8 cellular contexts compared by ENCODE assay signal in the genomic region with DNA sequence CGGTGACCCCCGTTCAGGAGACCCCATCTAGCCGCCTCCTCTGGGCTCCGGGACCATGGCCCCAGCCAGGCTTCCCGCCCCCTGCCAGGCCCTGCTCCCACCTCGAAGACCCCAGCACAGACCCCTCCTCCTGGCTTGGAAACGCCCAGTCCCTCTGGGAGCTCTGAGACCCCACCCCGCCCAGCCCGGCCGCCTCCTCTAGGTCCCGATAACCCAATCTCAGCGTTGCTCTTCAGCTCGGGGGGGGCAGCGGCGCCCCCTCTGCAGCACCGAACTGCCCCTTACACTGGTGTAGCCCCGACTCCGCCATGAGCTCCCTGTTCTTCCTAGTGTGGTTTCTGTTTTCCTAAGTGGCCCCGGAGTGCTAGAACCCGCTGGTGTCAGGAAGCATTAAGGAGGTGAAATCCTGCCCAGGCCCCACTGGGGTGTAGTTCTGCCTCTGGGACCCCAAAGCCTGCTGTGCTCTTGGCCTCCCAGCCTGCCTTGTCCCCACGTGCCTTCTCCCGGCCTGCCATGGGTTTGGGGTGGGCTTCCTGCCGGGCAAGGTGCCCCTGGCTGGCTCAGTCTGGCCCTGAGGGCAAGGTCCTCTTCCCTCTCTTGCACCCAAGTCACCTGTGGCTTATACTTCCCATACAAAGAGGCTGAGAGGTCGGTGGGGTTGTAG. TPM values are rescaled to one million over a fixed set of nuclear protein-coding genes. Genes with fewer than 3 reads are reported as not detected.
A peak's percentile ranks its signal among the peaks of the same experiment; 100 is the strongest.
DNase-seq lines count a peak whose midpoint lies in the region; ATAC-seq and TF ChIP-seq lines count a peak whose summit lies in the region.

No MANE protein-coding gene starts in this region.

- H2AFZ ChIP-seq in neural cell (ENCODE audit: low read depth, low read length): peak overlapping the region; percentile 84

- H3K79me2 ChIP-seq in neural cell (replicated peaks; ENCODE audit: insufficient read depth, low read length): peaks cover 9% of the 10 kb centered on the region

- no peaks in the 10 kb centered on the region for H4K20me1 ChIP-seq in neural cell (ENCODE audit: insufficient read depth)

- H3K4me3 ChIP-seq in BJ (ENCODE audit: low read depth, low read length) (peak overlapping the region; percentile 98), duodenal mucosa (ENCODE audit: low read depth in 1 of 2, low read length in 2 of 2) (peak overlapping the region; percentile 70 to 79), neural cell (ENCODE audit: low read length) (peak overlapping the region; percentile 97)
- peak overlapping the region; percentile 40 for H3K4me3 ChIP-seq in Jurkat, Clone E6-1 (ENCODE audit: low read length)

- CTCF ChIA-PET in BJ (lab: Yijun Ruan, JAX): no interaction called here

- POLR2A ChIA-PET in BJ (lab: Charles Lee): no interaction called here

- peak overlapping the region; percentile 59 for H3K4me2 ChIP-seq in neural cell (ENCODE audit: low read length)

- H3K9me3 ChIP-seq in duodenal mucosa (ENCODE audit: control insufficient read depth in 1 of 2, low read length in 2 of 2) (peaks cover 14 to 18% of the 10 kb centered on the region in 2 donors), neural cell (ENCODE audit: low read length) (no peaks in the 10 kb centered on the region)

- H3K27ac ChIP-seq in duodenal mucosa (ENCODE audit: low read depth, low read length) (no peak overlapping the region), neural cell (ENCODE audit: low read length) (no peak overlapping the region)

- DNase-seq in BJ (ENCODE audit: low read depth): no peak
- DNase-seq in Jurkat, Clone E6-1 (ENCODE audit: low read depth, low spot score): no peak
- DNase-seq in COR-L47 (lab: John Stamatoyannopoulos, UW): no peak
- no peak for DNase-seq in stimulated activated naive CD4-positive, alpha-beta T cell (lab: John Stamatoyannopoulos, UW)

- H3K27me3 ChIP-seq in BJ (ENCODE audit: control insufficient read depth, insufficient read depth, low read length) (no peaks in the 10 kb centered on the region), duodenal mucosa (ENCODE audit: control insufficient read depth in 1 of 2, insufficient read depth in 2 of 2, low read length in 2 of 2) (peaks cover 0 to 7% of the 10 kb centered on the region in 2 donors), neural cell (ENCODE audit: insufficient read depth, low read depth, low read length) (no peaks in the 10 kb centered on the region)

- H3K9me2 ChIP-seq in neural cell (ENCODE audit: insufficient read depth, low read length): no peaks in the 10 kb centered on the region

- no peaks in the 10 kb centered on the region for H3K36me3 ChIP-seq in BJ (ENCODE audit: control insufficient read depth, insufficient read depth, low read length)
- H3K36me3 ChIP-seq in duodenal mucosa (ENCODE audit: control insufficient read depth in 1 of 2, insufficient read depth in 2 of 2, low read length in 2 of 2): no peaks in the 10 kb centered on the region
- no peaks in the 10 kb centered on the region for H3K36me3 ChIP-seq in neural cell (ENCODE audit: insufficient read depth, low read length)

- H3K4me1 ChIP-seq in duodenal mucosa (ENCODE audit: control insufficient read depth in 1 of 2, insufficient read depth in 2 of 2, low read length in 2 of 2): peaks cover 7 to 23% of the 10 kb centered on the region in 2 donors

- ATAC-seq in GM18861 (IDR thresholded peaks at IDR 0.05; ENCODE audit: unreplicated experiment) (no peak), HG03520 (IDR thresholded peaks at IDR 0.05; ENCODE audit: unreplicated experiment) (no peak)

- H3K9ac ChIP-seq in duodenal mucosa (ENCODE audit: low read depth in 1 of 2, low read length in 2 of 2): no peak overlapping the region
- peak overlapping the region; percentile 91 for H3K9ac ChIP-seq in neural cell (ENCODE audit: low read length)

- no peak for TF ChIP-seq EP300 in neural cell (conservative IDR thresholded peaks at IDR 0.05; ENCODE audit: poor library complexity, severe bottlenecking)

- H3F3A ChIP-seq in neural cell (ENCODE audit: insufficient read depth, low read length, poor library complexity, severe bottlenecking): no peaks in the 10 kb centered on the region

- no peak for TF ChIP-seq RAD21 in neural cell (conservative IDR thresholded peaks at IDR 0.05)

- 0 out of 2 replicates have a peak, but pooled peaks have one; percentile 0 for TF ChIP-seq CTCF in BJ (IDR thresholded peaks at IDR 0.05; ENCODE audit: insufficient read depth, low read depth, low read length)
- no peak for TF ChIP-seq CTCF in neural cell (IDR thresholded peaks at IDR 0.05; ENCODE audit: poor library complexity, severe bottlenecking)

TF ChIP-seq in neural cell, 6 proteins besides CTCF, POLR2A, EP300 and RAD21:
- TF ChIP-seq, protein P1, sequence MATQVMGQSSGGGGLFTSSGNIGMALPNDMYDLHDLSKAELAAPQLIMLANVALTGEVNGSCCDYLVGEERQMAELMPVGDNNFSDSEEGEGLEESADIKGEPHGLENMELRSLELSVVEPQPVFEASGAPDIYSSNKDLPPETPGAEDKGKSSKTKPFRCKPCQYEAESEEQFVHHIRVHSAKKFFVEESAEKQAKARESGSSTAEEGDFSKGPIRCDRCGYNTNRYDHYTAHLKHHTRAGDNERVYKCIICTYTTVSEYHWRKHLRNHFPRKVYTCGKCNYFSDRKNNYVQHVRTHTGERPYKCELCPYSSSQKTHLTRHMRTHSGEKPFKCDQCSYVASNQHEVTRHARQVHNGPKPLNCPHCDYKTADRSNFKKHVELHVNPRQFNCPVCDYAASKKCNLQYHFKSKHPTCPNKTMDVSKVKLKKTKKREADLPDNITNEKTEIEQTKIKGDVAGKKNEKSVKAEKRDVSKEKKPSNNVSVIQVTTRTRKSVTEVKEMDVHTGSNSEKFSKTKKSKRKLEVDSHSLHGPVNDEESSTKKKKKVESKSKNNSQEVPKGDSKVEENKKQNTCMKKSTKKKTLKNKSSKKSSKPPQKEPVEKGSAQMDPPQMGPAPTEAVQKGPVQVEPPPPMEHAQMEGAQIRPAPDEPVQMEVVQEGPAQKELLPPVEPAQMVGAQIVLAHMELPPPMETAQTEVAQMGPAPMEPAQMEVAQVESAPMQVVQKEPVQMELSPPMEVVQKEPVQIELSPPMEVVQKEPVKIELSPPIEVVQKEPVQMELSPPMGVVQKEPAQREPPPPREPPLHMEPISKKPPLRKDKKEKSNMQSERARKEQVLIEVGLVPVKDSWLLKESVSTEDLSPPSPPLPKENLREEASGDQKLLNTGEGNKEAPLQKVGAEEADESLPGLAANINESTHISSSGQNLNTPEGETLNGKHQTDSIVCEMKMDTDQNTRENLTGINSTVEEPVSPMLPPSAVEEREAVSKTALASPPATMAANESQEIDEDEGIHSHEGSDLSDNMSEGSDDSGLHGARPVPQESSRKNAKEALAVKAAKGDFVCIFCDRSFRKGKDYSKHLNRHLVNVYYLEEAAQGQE (IDR thresholded peaks at IDR 0.05; ENCODE audit: borderline replicate concordance): no peak
- TF ChIP-seq POLR2AphosphoS5 (IDR thresholded peaks at IDR 0.05): no peak
- no peak for TF ChIP-seq EZH2 (IDR thresholded peaks at IDR 0.05; ENCODE audit: borderline replicate concordance, insufficient read depth, low read length, poor library complexity, severe bottlenecking)
- no peak for TF ChIP-seq MXI1 (conservative IDR thresholded peaks at IDR 0.05; ENCODE audit: poor library complexity, severe bottlenecking)
- no peak for TF ChIP-seq TAF1 (IDR thresholded peaks at IDR 0.05; ENCODE audit: low read depth)
- TF ChIP-seq SMC3 (conservative IDR thresholded peaks at IDR 0.05; ENCODE audit: poor library complexity): no peak

RNA-seq across cellular contexts. Expression of gene MMEL1, which starts 10.7 kb away (rescaled TPM):
- polyA plus RNA-seq in BJ (2011; rRNA removed) (0.17 TPM in 1 of 2 replicates, not detected in the other), neural cell (5.2 TPM in 1 of 2 replicates, not detected in the other)
- not detected in 2 replicates for polyA minus RNA-seq in BJ (2011; rRNA and poly(A)+ RNA removed)
- polyA plus RNA-seq in Jurkat, Clone E6-1 (2012; ENCODE audit: insufficient read depth, insufficient read length): not detected
- polyA minus RNA-seq in neural cell: not detected in 2 replicates

RNA-seq across cellular contexts. Expression of gene PRXL2B, which starts 57.0 kb away (rescaled TPM):
- polyA plus RNA-seq in BJ (2011; rRNA removed): 9.8 and 16.1 TPM in 2 replicates
- polyA minus RNA-seq in BJ (2011; rRNA and poly(A)+ RNA removed): 8.1 and 9.2 TPM in 2 replicates
- 19.9 TPM for polyA plus RNA-seq in Jurkat, Clone E6-1 (2012; ENCODE audit: insufficient read depth, insufficient read length)
- polyA plus RNA-seq in neural cell: 29.0 and 35.9 TPM in 2 replicates
- 19.2 and 26.8 TPM in 2 replicates for polyA minus RNA-seq in neural cell

Comparison
In these comparisons a context has a peak if more than half of its experiments do, and no peak if none do; other contexts are left out.
1. H3K4me3 ChIP-seq: peak in every context shown above with its lines; median percentile 98 in BJ; 97 in neural cell; 74 in duodenal mucosa; 40 in Jurkat, Clone E6-1.